ENCODE assay signal across 8 cellular contexts in genomic region chr11:2928605-2929510, GRCh38. TPM values are rescaled to one million over a fixed set of nuclear protein-coding genes. Genes with fewer than 3 reads are reported as not detected.
DNase-seq lines count a peak whose midpoint lies in the region; TF ChIP-seq lines count a peak whose summit lies in the region.

Gene PHLDA2 (minus strand): TSS chr11:2929420. CDS start chr11:2929364, 56 bp downstream.

- H3K27me3 Mint-ChIP-seq in immature natural killer cell (ENCODE audit: low read depth in 3 of 3) = peaks cover 11 to 24% (median 13%) of the 10 kb centered on the region in 3 donors

- peak within 1 kb of the TSS; percentile 91 for H3K27ac ChIP-seq in brain microvascular endothelial cell

- peak within 1 kb of the TSS; percentile 74 to 88 (median 84) for H3K4me3 Mint-ChIP-seq in immature natural killer cell

- no peaks in the 10 kb centered on the region for H3K9me3 Mint-ChIP-seq in immature natural killer cell

- in situ Hi-C loops in brain microvascular endothelial cell (cut with HindIII; ENCODE audit: low pct_ligation_motif_present, low sequenced_read_pairs) = no loop called here

- H3K27me3 ChIP-seq in brain microvascular endothelial cell (replicated peaks) = no peaks in the 10 kb centered on the region

- DNase-seq in AML-193 (lab: John Stamatoyannopoulos, UW) (peak; percentile 21 to 39), HUDEP-2 (lab: John Stamatoyannopoulos, UW; ENCODE audit: unreplicated experiment in 76 of 76) (peak in 63 of 76 experiments; percentile 26 to 76 (median 52)), T-helper 22 cell (ENCODE audit: low read depth) (peak; percentile 34), brain microvascular endothelial cell (peak; percentile 59), immature natural killer cell (peak; percentile 41 to 59 (median 53)), NK-92 (lab: John Stamatoyannopoulos, UW; ENCODE audit: unreplicated experiment) (no peak)
- peak; percentile 49 for DNase-seq in stimulated activated CD4-positive, alpha-beta T cell treated with anti-CD3 and anti-CD28 coated beads, Interleukin-12 subunit alpha, Interleukin-12 subunit beta, amount 100 ng/mL, for 4 hours
- DNase-seq in NK-92 treated with Interleukin-12 subunit alpha and Interleukin-12 subunit beta, amount 100 ng/mL, for 24 hours (lab: John Stamatoyannopoulos, UW) = no peak

- H3K36me3 ChIP-seq in brain microvascular endothelial cell (replicated peaks) = no peaks in the 10 kb centered on the region

- H3K4me1 Mint-ChIP-seq in immature natural killer cell = peaks cover 22 to 24% of the 10 kb centered on the region in 2 donors

- peak within 1 kb of the TSS; percentile 87 for H3K4me3 ChIP-seq in brain microvascular endothelial cell (ENCODE audit: low read depth, low read length)

- peak within 1 kb of the TSS in 5 of 6 donors; percentile 39 to 87 (median 66) for H3K27ac Mint-ChIP-seq in immature natural killer cell

- no peak for TF ChIP-seq CTCF in brain microvascular endothelial cell (IDR thresholded peaks at IDR 0.05; ENCODE audit: low read depth, low read length, missing control alignments)

- no peaks in the 10 kb centered on the region for H3K36me3 Mint-ChIP-seq in immature natural killer cell

RNA-seq across cellular contexts. Expression of gene PHLDA2, which starts in this region (rescaled TPM):
- under 1 TPM in 1 of 3 donors, not detected in 2; 0.27 TPM for polyA plus RNA-seq in immature natural killer cell

Comparison
In these comparisons a context has a peak if more than half of its experiments do, and no peak if none do; other contexts are left out.
1. Peak in DNase-seq in immature natural killer cell; RNA of the gene not detected or under 1 TPM.
2. DNase-seq: peak in AML-193 (2 of 2), HUDEP-2 (63 of 76), T-helper 22 cell (single experiment), brain microvascular endothelial cell (single experiment) and stimulated activated CD4-positive, alpha-beta T cell treated with anti-CD3 and anti-CD28 coated beads, Interleukin-12 subunit alpha, Interleukin-12 subunit beta, amount 100 ng/mL, for 4 hours (single experiment); none in NK-92 (single experiment) and NK-92 treated with Interleukin-12 subunit alpha and Interleukin-12 subunit beta, amount 100 ng/mL, for 24 hours (single experiment).